1 cellular context compared by ENCODE assay signal in the genomic region with DNA sequence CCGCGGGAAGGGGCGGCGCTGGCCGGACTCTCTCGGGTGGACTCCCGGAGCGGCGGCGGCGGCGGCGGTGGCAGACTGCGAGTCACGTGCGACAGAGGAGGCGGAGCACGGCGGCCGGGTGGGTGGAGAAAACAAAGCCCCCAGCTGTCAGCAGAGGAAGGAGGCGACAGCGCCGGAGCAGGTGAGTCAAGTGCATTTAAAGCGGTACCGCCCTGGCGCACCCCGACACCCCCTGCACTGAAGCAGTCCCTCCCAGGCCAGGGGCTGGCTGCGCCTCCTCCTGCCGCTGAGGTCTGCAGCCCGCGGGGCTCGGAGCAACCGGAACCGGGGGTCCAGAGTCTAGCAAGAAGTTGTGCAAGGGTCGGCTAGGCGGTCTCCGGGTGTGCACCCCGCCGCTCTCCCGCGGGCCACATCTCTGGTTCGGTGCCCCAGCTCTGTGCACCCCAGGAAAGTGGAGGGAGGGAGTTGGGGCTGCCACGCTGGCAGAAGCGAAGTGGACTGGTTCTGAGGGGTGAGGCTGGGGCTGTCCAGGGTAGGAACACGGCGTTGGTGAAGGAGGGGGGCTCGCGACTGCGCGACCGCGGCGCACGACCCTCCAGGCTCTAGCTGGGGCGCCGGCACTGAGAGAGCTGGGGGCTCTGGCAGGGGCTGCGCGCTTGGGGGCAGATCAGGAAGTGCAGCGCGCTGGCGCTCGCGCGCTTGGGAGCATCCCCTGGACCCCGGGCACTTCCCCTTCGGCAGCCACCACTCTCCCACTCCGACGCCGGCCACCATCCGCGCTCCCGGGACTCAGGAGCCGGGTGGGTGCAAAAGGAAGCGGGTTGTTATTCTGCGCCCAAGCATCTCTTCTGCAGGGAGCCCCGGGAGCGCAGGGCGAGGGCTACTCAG.
TF ChIP-seq lines count a peak whose summit lies in the region.

No MANE protein-coding gene starts in this region.

TF ChIP-seq in K562, 482 proteins besides CTCF, POLR2A, EP300 and RAD21 (continued from another document and continues in another):
- TF ChIP-seq, protein P1, sequence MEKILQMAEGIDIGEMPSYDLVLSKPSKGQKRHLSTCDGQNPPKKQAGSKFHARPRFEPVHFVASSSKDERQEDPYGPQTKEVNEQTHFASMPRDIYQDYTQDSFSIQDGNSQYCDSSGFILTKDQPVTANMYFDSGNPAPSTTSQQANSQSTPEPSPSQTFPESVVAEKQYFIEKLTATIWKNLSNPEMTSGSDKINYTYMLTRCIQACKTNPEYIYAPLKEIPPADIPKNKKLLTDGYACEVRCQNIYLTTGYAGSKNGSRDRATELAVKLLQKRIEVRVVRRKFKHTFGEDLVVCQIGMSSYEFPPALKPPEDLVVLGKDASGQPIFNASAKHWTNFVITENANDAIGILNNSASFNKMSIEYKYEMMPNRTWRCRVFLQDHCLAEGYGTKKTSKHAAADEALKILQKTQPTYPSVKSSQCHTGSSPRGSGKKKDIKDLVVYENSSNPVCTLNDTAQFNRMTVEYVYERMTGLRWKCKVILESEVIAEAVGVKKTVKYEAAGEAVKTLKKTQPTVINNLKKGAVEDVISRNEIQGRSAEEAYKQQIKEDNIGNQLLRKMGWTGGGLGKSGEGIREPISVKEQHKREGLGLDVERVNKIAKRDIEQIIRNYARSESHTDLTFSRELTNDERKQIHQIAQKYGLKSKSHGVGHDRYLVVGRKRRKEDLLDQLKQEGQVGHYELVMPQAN (IDR thresholded peaks at IDR 0.05; ENCODE audit: borderline replicate concordance): no peak
- TF ChIP-seq, protein P2, sequence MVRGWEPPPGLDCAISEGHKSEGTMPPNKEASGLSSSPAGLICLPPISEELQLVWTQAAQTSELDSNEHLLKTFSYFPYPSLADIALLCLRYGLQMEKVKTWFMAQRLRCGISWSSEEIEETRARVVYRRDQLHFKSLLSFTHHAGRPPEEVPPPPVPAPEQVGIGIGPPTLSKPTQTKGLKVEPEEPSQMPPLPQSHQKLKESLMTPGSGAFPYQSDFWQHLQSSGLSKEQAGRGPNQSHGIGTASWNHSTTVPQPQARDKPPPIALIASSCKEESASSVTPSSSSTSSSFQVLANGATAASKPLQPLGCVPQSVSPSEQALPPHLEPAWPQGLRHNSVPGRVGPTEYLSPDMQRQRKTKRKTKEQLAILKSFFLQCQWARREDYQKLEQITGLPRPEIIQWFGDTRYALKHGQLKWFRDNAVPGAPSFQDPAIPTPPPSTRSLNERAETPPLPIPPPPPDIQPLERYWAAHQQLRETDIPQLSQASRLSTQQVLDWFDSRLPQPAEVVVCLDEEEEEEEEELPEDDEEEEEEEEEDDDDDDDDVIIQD (CRISPR knock-in tag; IDR thresholded peaks at IDR 0.05): no peak
- TF ChIP-seq PPARD (CRISPR knock-in tag; IDR thresholded peaks at IDR 0.05) (no peak), CBX3 (IDR thresholded peaks at IDR 0.05; ENCODE audit: borderline replicate concordance in 1 of 2, low read length in 2 of 2) (no peak), ZC3H8 (IDR thresholded peaks at IDR 0.05) (no peak), HSF4 (CRISPR knock-in tag; IDR thresholded peaks at IDR 0.05; ENCODE audit: borderline replicate concordance) (no peak), MCM5 (IDR thresholded peaks at IDR 0.05; ENCODE audit: low read depth) (no peak), RAD51 (IDR thresholded peaks at IDR 0.05; ENCODE audit: borderline replicate concordance, low read depth) (peak; percentile 47; the same call in 1 of the 2 replicates), DPF2 (IDR thresholded peaks at IDR 0.05) (no peak), ELF2 (CRISPR knock-in tag; IDR thresholded peaks at IDR 0.05) (no peak), ETV6 (IDR thresholded peaks at IDR 0.05; ENCODE audit: borderline replicate concordance in 1 of 2, low read depth in 2 of 2, low read length in 1 of 2) (no peak), ETV6 (CRISPR knock-in tag; IDR thresholded peaks at IDR 0.05; ENCODE audit: borderline replicate concordance) (no peak), C11orf30 (IDR thresholded peaks at IDR 0.05; ENCODE audit: low read depth) (no peak), ERF (CRISPR knock-in tag; IDR thresholded peaks at IDR 0.05) (no peak), SMAD4 (CRISPR knock-in tag; conservative IDR thresholded peaks at IDR 0.05) (no peak), FOSL1 (tag; conservative IDR thresholded peaks at IDR 0.05) (no peak), SRSF1 (IDR thresholded peaks at IDR 0.05; ENCODE audit: low read depth, low read length) (0 out of 2 replicates have a peak, but pooled peaks have one; percentile 35), CCAR2 (IDR thresholded peaks at IDR 0.05; ENCODE audit: low read depth, low read length) (no peak)
- TF ChIP-seq, protein P3, sequence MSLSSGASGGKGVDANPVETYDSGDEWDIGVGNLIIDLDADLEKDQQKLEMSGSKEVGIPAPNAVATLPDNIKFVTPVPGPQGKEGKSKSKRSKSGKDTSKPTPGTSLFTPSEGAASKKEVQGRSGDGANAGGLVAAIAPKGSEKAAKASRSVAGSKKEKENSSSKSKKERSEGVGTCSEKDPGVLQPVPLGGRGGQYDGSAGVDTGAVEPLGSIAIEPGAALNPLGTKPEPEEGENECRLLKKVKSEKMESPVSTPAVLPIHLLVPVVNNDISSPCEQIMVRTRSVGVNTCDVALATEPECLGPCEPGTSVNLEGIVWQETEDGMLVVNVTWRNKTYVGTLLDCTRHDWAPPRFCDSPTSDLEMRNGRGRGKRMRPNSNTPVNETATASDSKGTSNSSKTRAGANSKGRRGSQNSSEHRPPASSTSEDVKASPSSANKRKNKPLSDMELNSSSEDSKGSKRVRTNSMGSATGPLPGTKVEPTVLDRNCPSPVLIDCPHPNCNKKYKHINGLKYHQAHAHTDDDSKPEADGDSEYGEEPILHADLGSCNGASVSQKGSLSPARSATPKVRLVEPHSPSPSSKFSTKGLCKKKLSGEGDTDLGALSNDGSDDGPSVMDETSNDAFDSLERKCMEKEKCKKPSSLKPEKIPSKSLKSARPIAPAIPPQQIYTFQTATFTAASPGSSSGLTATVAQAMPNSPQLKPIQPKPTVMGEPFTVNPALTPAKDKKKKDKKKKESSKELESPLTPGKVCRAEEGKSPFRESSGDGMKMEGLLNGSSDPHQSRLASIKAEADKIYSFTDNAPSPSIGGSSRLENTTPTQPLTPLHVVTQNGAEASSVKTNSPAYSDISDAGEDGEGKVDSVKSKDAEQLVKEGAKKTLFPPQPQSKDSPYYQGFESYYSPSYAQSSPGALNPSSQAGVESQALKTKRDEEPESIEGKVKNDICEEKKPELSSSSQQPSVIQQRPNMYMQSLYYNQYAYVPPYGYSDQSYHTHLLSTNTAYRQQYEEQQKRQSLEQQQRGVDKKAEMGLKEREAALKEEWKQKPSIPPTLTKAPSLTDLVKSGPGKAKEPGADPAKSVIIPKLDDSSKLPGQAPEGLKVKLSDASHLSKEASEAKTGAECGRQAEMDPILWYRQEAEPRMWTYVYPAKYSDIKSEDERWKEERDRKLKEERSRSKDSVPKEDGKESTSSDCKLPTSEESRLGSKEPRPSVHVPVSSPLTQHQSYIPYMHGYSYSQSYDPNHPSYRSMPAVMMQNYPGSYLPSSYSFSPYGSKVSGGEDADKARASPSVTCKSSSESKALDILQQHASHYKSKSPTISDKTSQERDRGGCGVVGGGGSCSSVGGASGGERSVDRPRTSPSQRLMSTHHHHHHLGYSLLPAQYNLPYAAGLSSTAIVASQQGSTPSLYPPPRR (CRISPR knock-in tag; IDR thresholded peaks at IDR 0.05; ENCODE audit: borderline replicate concordance): no peak
- TF ChIP-seq, protein P4, sequence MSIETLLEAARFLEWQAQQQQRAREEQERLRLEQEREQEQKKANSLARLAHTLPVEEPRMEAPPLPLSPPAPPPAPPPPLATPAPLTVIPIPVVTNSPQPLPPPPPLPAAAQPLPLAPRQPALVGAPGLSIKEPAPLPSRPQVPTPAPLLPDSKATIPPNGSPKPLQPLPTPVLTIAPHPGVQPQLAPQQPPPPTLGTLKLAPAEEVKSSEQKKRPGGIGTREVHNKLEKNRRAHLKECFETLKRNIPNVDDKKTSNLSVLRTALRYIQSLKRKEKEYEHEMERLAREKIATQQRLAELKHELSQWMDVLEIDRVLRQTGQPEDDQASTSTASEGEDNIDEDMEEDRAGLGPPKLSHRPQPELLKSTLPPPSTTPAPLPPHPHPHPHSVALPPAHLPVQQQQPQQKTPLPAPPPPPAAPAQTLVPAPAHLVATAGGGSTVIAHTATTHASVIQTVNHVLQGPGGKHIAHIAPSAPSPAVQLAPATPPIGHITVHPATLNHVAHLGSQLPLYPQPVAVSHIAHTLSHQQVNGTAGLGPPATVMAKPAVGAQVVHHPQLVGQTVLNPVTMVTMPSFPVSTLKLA (conservative IDR thresholded peaks at IDR 0.05): peak in 1 of 2 experiments; percentile 63; a peak in 2 of 4 replicates
- TF ChIP-seq, protein P5, sequence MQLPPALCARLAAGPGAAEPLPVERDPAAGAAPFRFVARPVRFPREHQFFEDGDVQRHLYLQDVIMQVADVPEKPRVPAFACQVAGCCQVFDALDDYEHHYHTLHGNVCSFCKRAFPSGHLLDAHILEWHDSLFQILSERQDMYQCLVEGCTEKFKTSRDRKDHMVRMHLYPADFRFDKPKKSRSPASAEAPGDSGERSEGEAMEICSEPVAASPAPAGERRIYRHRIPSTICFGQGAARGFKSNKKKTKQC (CRISPR knock-in tag; IDR thresholded peaks at IDR 0.05): 0 out of 2 replicates have a peak, but pooled peaks have one; percentile 37
- TF ChIP-seq, protein P6, sequence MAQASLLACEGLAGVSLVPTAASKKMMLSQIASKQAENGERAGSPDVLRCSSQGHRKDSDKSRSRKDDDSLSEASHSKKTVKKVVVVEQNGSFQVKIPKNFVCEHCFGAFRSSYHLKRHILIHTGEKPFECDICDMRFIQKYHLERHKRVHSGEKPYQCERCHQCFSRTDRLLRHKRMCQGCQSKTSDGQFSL (CRISPR knock-in tag; IDR thresholded peaks at IDR 0.05): no peak
- TF ChIP-seq, protein P6 (tag; IDR thresholded peaks at IDR 0.05): no peak
- TF ChIP-seq, protein P7, sequence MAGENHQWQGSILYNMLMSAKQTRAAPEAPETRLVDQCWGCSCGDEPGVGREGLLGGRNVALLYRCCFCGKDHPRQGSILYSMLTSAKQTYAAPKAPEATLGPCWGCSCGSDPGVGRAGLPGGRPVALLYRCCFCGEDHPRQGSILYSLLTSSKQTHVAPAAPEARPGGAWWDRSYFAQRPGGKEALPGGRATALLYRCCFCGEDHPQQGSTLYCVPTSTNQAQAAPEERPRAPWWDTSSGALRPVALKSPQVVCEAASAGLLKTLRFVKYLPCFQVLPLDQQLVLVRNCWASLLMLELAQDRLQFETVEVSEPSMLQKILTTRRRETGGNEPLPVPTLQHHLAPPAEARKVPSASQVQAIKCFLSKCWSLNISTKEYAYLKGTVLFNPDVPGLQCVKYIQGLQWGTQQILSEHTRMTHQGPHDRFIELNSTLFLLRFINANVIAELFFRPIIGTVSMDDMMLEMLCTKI (IDR thresholded peaks at IDR 0.05; ENCODE audit: partially characterized antibody): no peak
- TF ChIP-seq, protein P8, sequence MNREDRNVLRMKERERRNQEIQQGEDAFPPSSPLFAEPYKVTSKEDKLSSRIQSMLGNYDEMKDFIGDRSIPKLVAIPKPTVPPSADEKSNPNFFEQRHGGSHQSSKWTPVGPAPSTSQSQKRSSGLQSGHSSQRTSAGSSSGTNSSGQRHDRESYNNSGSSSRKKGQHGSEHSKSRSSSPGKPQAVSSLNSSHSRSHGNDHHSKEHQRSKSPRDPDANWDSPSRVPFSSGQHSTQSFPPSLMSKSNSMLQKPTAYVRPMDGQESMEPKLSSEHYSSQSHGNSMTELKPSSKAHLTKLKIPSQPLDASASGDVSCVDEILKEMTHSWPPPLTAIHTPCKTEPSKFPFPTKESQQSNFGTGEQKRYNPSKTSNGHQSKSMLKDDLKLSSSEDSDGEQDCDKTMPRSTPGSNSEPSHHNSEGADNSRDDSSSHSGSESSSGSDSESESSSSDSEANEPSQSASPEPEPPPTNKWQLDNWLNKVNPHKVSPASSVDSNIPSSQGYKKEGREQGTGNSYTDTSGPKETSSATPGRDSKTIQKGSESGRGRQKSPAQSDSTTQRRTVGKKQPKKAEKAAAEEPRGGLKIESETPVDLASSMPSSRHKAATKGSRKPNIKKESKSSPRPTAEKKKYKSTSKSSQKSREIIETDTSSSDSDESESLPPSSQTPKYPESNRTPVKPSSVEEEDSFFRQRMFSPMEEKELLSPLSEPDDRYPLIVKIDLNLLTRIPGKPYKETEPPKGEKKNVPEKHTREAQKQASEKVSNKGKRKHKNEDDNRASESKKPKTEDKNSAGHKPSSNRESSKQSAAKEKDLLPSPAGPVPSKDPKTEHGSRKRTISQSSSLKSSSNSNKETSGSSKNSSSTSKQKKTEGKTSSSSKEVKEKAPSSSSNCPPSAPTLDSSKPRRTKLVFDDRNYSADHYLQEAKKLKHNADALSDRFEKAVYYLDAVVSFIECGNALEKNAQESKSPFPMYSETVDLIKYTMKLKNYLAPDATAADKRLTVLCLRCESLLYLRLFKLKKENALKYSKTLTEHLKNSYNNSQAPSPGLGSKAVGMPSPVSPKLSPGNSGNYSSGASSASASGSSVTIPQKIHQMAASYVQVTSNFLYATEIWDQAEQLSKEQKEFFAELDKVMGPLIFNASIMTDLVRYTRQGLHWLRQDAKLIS (CRISPR knock-in tag; IDR thresholded peaks at IDR 0.05): 0 out of 2 replicates have a peak, but pooled peaks have one; percentile 52
- TF ChIP-seq, protein P9, sequence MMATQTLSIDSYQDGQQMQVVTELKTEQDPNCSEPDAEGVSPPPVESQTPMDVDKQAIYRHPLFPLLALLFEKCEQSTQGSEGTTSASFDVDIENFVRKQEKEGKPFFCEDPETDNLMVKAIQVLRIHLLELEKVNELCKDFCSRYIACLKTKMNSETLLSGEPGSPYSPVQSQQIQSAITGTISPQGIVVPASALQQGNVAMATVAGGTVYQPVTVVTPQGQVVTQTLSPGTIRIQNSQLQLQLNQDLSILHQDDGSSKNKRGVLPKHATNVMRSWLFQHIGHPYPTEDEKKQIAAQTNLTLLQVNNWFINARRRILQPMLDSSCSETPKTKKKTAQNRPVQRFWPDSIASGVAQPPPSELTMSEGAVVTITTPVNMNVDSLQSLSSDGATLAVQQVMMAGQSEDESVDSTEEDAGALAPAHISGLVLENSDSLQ (IDR thresholded peaks at IDR 0.05): peak; percentile 33; the same call in 1 of the 2 replicates
